In the genomic region with DNA sequence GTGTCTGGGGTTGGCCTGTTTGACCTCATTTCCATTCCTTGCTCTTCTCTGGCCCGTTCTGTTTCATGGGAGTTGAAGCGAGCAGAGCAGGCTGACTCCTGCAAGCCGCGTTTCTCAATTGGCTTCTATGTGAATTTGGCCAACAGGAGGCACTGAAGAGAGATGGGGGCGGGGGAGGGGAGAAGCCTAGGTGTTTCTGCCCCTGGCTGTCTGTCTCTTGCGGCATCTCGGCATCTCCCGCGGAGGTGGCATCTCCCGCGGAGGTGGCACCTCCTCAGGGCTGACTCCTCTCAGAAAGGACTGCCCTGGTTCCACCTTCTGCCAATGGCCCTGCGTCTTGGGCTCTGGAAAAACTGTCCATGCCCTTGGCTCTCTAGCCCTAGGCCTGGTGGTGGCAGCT, we compare ENCODE assay signal across 12 cellular contexts.
"Had no signal": no experiment of that assay in that cellular context is flagged by ENCODE, and none has a peak within 500 bp of the region (broad histone marks: within the 10 kb centered on the region; RNA-seq: fewer than 3 reads in every experiment).

No MANE protein-coding gene starts in this region.

- ATAC-seq: activated CD4-positive, CD25-positive, alpha-beta regulatory T cell treated with anti-CD3 and anti-CD28 coated beads, Interleukin-2, amount 50 U/mL, for 24 hours; stimulated activated effector memory CD8-positive, alpha-beta T cell treated with anti-CD3 and anti-CD28 coated beads, Interleukin-12 subunit alpha, Interleukin-12 subunit beta, amount 100 ng/mL, for 72 hours; T-helper 17 cell had no signal

- H3K4me3 ChIP-seq: dorsolateral prefrontal cortex, esophagus squamous epithelium, thyroid gland had no signal

- H3K27ac ChIP-seq: brain microvascular endothelial cell, dorsolateral prefrontal cortex, esophagus squamous epithelium, thyroid gland had no signal

- H3K9me3 ChIP-seq: esophagus squamous epithelium, thyroid gland had no signal

- H3K27me3 ChIP-seq: brain microvascular endothelial cell, dorsolateral prefrontal cortex, esophagus squamous epithelium, thyroid gland had no signal

- DNase-seq: activated CD4-positive, alpha-beta T cell treated with anti-CD3 and anti-CD28 coated beads, Interleukin-2, amount 50 U/mL, for 4 hours; activated T-cell treated with anti-CD3 and anti-CD28 coated beads, Interleukin-2, amount 50 U/mL, for 1 hour; amniotic stem cell; brain microvascular endothelial cell; dorsolateral prefrontal cortex; esophagus squamous epithelium; foreskin fibroblast; small intestine; T-helper 17 cell; thyroid gland had no signal

- H3K36me3 ChIP-seq: brain microvascular endothelial cell, esophagus squamous epithelium, thyroid gland had no signal
